Comparison of ENCODE assay signal across 8 cellular contexts in genomic region chr21:31180256-31181088, GRCh38.
DNase-seq lines count a peak whose midpoint lies in the region; ATAC-seq and FAIRE-seq lines count a peak whose summit lies in the region.

No MANE protein-coding gene starts in this region.

- no peaks in the 10 kb centered on the region for H3K27me3 Mint-ChIP-seq in naive thymus-derived CD8-positive, alpha-beta T cell

- H3K27ac Mint-ChIP-seq in naive thymus-derived CD8-positive, alpha-beta T cell: peak overlapping the region; percentile 91 to 98 (median 96)

- H3K9me3 Mint-ChIP-seq in naive thymus-derived CD8-positive, alpha-beta T cell: no peaks in the 10 kb centered on the region

- H3K4me3 Mint-ChIP-seq in naive thymus-derived CD8-positive, alpha-beta T cell: peak overlapping the region; percentile 41 to 86 (median 80)

- FAIRE-seq in endometrium (lab: Jason Lieb, UNC): peak; percentile 54

- peak; percentile 7 to 69 (median 17) for DNase-seq in NCI-H1417 (lab: John Stamatoyannopoulos, UW)
- no peak for DNase-seq in NCI-H1417 treated with DMSO at 0.1 percent for 48 hours (lab: John Stamatoyannopoulos, UW)
- DNase-seq in Jurkat, Clone E6-1 (ENCODE audit: low read depth, low spot score): peak; percentile 65
- peak; percentile 71 for DNase-seq in SK-MEL-5 (ENCODE audit: low read depth, low spot score)
- peak in 4 of 10 donors; percentile 20 to 56 (median 44) for DNase-seq in naive thymus-derived CD8-positive, alpha-beta T cell

- in situ Hi-C loops in SK-MEL-5 (cut with HindIII; ENCODE audit: low pct_unique_long_range_greater_than_20kb, low sequenced_read_pairs): no loop called here

- peaks cover 47 to 75% (median 71%) of the 10 kb centered on the region in 4 donors for H3K4me1 Mint-ChIP-seq in naive thymus-derived CD8-positive, alpha-beta T cell

- H3K4me3 ChIP-seq in Jurkat, Clone E6-1 (ENCODE audit: low read length): no peak overlapping the region

- POLR2A ChIA-PET in naive thymus-derived CD8-positive, alpha-beta T cell (lab: Charles Lee): interaction anchor here (0.6 to 10.8 kb wide), 9 partner anchors 24 to 379 kb away, joined by 3 to 127 read pairs (median 5); no protein-coding TSS in a partner anchor

- no peak for ATAC-seq in naive thymus-derived CD8-positive, alpha-beta T cell
- ATAC-seq in GM19463 (IDR thresholded peaks at IDR 0.05; ENCODE audit: unreplicated experiment): no peak
- ATAC-seq in GM21526 (IDR thresholded peaks at IDR 0.05; ENCODE audit: low FRiP score, unreplicated experiment): no peak

- H3K36me3 Mint-ChIP-seq in naive thymus-derived CD8-positive, alpha-beta T cell: no peaks in the 10 kb centered on the region
